Comparison of ENCODE assay signal across 14 cellular contexts in genomic region chr1:112686417-112686816, GRCh38.
"Had no signal": no experiment of that assay in that cellular context is flagged by ENCODE, and none has a peak within 500 bp of the region (broad histone marks: within the 10 kb centered on the region; RNA-seq: fewer than 3 reads in every experiment).

No MANE protein-coding gene starts in this region.

- H3K4me3 ChIP-seq: ascending aorta, esophagus squamous epithelium, left lung, stomach had no signal

- H3K4me1 ChIP-seq: ascending aorta, left lung had no signal

- H3K27me3 ChIP-seq: ascending aorta, esophagus squamous epithelium, left lung, stomach had no signal

- ATAC-seq: activated naive CD8-positive, alpha-beta T cell treated with anti-CD3 and anti-CD28 coated beads, Interleukin-2, amount 50 U/mL, for 24 hours; left lung had no signal

- H3K27ac ChIP-seq: ascending aorta, left lung, stomach had no signal

- H3K9me3 ChIP-seq: ascending aorta, esophagus squamous epithelium, left lung, stomach had no signal

- DNase-seq: activated CD4-positive, alpha-beta T cell treated with anti-CD3 and anti-CD28 coated beads, Interleukin-2, amount 50 U/mL, for 1 hour; activated effector memory CD4-positive, alpha-beta T cell treated with Interleukin-2 at 50 U/mL for 16 hours; activated naive CD8-positive, alpha-beta T cell treated with anti-CD3 and anti-CD28 coated beads, Interleukin-2, amount 50 U/mL, for 24 hours; activated T-cell treated with anti-CD3 and anti-CD28 coated beads for 4 hours; esophagus squamous epithelium; foreskin melanocyte; head of caudate nucleus; left lung; retina; stimulated activated CD4-positive, alpha-beta T cell treated with anti-CD3 and anti-CD28 coated beads, Interleukin-15, amount 100 ng/mL, for 24 hours; stimulated activated CD4-positive, alpha-beta T cell treated with anti-CD3 and anti-CD28 coated beads, Interleukin-4, amount 100 ng/mL, for 24 hours; stomach; T-helper 2 cell had no signal
